In genomic region chr5:143554918-143555477, GRCh38 we compare ENCODE assay signal across 16 cellular contexts.
A peak's percentile ranks its signal among the peaks of the same experiment; 100 is the strongest.
DNase-seq lines count a peak whose midpoint lies in the region; ATAC-seq and TF ChIP-seq lines count a peak whose summit lies in the region.
"Had no signal": no experiment of that assay in that cellular context is flagged by ENCODE, and none has a peak within 500 bp of the region (broad histone marks: within the 10 kb centered on the region; RNA-seq: fewer than 3 reads in every experiment).

No MANE protein-coding gene starts in this region.

- H3F3A ChIP-seq in PC-3 (ENCODE audit: low read length, unreplicated experiment) = no peaks in the 10 kb centered on the region

- H3K9me3 ChIP-seq in PC-3 (ENCODE audit: low read length) = no peaks in the 10 kb centered on the region
- H3K9me3 ChIP-seq in trophoblast cell (ENCODE audit: insufficient read depth, low read depth, low read length) = no peaks in the 10 kb centered on the region
- no peaks in the 10 kb centered on the region for H3K9me3 ChIP-seq in naive thymus-derived CD4-positive, alpha-beta T cell (ENCODE audit: control insufficient read depth in 2 of 3, low read length in 3 of 3)
- H3K9me3 ChIP-seq: BLaER1 had no signal

- POLR2A ChIA-PET in PC-3 (lab: Charles Lee; ENCODE audit: unreplicated experiment) = interaction anchor here (0.6 kb wide), 1 partner anchor 248 kb away, joined by 3 read pairs; no protein-coding TSS in a partner anchor
- POLR2A ChIA-PET in naive thymus-derived CD4-positive, alpha-beta T cell (lab: Charles Lee) = no interaction called here

- no peaks in the 10 kb centered on the region for H3K79me2 ChIP-seq in PC-3 (ENCODE audit: low read length)
- no peaks in the 10 kb centered on the region for H3K79me2 ChIP-seq in trophoblast cell (ENCODE audit: control insufficient read depth, insufficient read depth, low read length, poor library complexity)

- peak; percentile 83 for DNase-seq in HCEC 1CT
- no peak for DNase-seq in PC-3
- no peak for DNase-seq in epithelial cell of prostate (ENCODE audit: low read depth, low spot score)
- peak; percentile 9 to 64 for DNase-seq in trophoblast cell
- no peak for DNase-seq in GM19240 (ENCODE audit: insufficient read length, low spot score)
- DNase-seq in dorsolateral prefrontal cortex = no peak
- no peak for DNase-seq in naive thymus-derived CD4-positive, alpha-beta T cell
- DNase-seq: DMS79; KG1; naive thymus-derived CD8-positive, alpha-beta T cell; NCI-H2029; stimulated activated naive CD8-positive, alpha-beta T cell treated with anti-CD3 and anti-CD28 coated beads, Interleukin-15, amount 100 ng/mL, for 72 hours; T-cell had no signal

- H4K8ac ChIP-seq in trophoblast cell (ENCODE audit: low read depth, low read length) = no peak overlapping the region

- H3K4me3 ChIP-seq in PC-3 (ENCODE audit: low read length) (no peak overlapping the region), trophoblast cell (ENCODE audit: low read depth, low read length) (no peak overlapping the region), dorsolateral prefrontal cortex (no peak overlapping the region)
- H3K4me3 ChIP-seq in naive thymus-derived CD4-positive, alpha-beta T cell (ENCODE audit: low read length) = no peak overlapping the region
- H3K4me3 ChIP-seq: BLaER1 had no signal

- H3K27me3 Mint-ChIP-seq in naive thymus-derived CD4-positive, alpha-beta T cell = peaks cover 3 to 21% (median 11%) of the 10 kb centered on the region in 5 donors
- H3K27me3 Mint-ChIP-seq: stimulated activated naive CD8-positive, alpha-beta T cell treated with anti-CD3 and anti-CD28 coated beads, Interleukin-15, amount 100 ng/mL, for 72 hours had no signal

- H3K9me2 ChIP-seq in PC-3 (replicated peaks; ENCODE audit: low read length) = no peaks in the 10 kb centered on the region

- no peaks in the 10 kb centered on the region for H3K27me3 ChIP-seq in PC-3 (ENCODE audit: low read length)
- H3K27me3 ChIP-seq in trophoblast cell (ENCODE audit: insufficient read depth, low read length) = no peaks in the 10 kb centered on the region
- H3K27me3 ChIP-seq in dorsolateral prefrontal cortex = no peaks in the 10 kb centered on the region
- H3K27me3 ChIP-seq in naive thymus-derived CD4-positive, alpha-beta T cell (ENCODE audit: control insufficient read depth in 2 of 2, insufficient read depth in 2 of 2, low read length in 2 of 2) = no peaks in the 10 kb centered on the region
- H3K27me3 ChIP-seq: BLaER1 had no signal

- no peak overlapping the region for H3K23ac ChIP-seq in trophoblast cell (ENCODE audit: low read length)

- H3K4me1 Mint-ChIP-seq in naive thymus-derived CD4-positive, alpha-beta T cell = peaks cover 0 to 10% (median 0%) of the 10 kb centered on the region in 7 donors
- H3K4me1 Mint-ChIP-seq: naive thymus-derived CD8-positive, alpha-beta T cell; T-cell had no signal

- no peaks in the 10 kb centered on the region for H3K36me3 ChIP-seq in PC-3 (ENCODE audit: low read depth, low read length)
- H3K36me3 ChIP-seq in trophoblast cell (ENCODE audit: control insufficient read depth in 1 of 2, insufficient read depth in 2 of 2, low read length in 2 of 2) = no peaks in the 10 kb centered on the region
- H3K36me3 ChIP-seq in naive thymus-derived CD4-positive, alpha-beta T cell (ENCODE audit: control insufficient read depth in 2 of 3, insufficient read depth in 3 of 3, low read length in 3 of 3) = no peaks in the 10 kb centered on the region
- H3K36me3 ChIP-seq: BLaER1 had no signal

- no peak overlapping the region for H3K4ac ChIP-seq in trophoblast cell (ENCODE audit: low read depth, low read length)

- H2AK5ac ChIP-seq in trophoblast cell (ENCODE audit: low read length) = no peak overlapping the region

- H3K4me1 ChIP-seq in PC-3 (ENCODE audit: insufficient read depth, low read length) (peaks cover 54% of the 10 kb centered on the region), trophoblast cell (ENCODE audit: control insufficient read depth in 1 of 2, insufficient read depth in 2 of 2, low read length in 2 of 2) (no peaks in the 10 kb centered on the region)
- no peaks in the 10 kb centered on the region for H3K4me1 ChIP-seq in naive thymus-derived CD4-positive, alpha-beta T cell (ENCODE audit: control insufficient read depth in 2 of 2, insufficient read depth in 2 of 2, low read length in 2 of 2)
- H3K4me1 ChIP-seq: BLaER1 had no signal

- H3K9ac ChIP-seq in PC-3 (ENCODE audit: low read length) (no peak overlapping the region; the same call in 1 of the 2 replicates), trophoblast cell (ENCODE audit: low read length) (no peak overlapping the region)
- H3K9ac ChIP-seq: BLaER1 had no signal

- H3K27ac ChIP-seq in PC-3 (ENCODE audit: low read length) (peak overlapping the region; percentile 72), epithelial cell of prostate (peak overlapping the region; percentile 80), trophoblast cell (ENCODE audit: low read depth, low read length) (no peak overlapping the region), dorsolateral prefrontal cortex (no peak overlapping the region)
- H3K27ac ChIP-seq in naive thymus-derived CD4-positive, alpha-beta T cell (ENCODE audit: low read depth, low read length) = no peak overlapping the region
- H3K27ac ChIP-seq: BLaER1 had no signal

- H3K4me3 Mint-ChIP-seq in naive thymus-derived CD4-positive, alpha-beta T cell = no peak overlapping the region
- H3K4me3 Mint-ChIP-seq: naive thymus-derived CD8-positive, alpha-beta T cell; stimulated activated naive CD8-positive, alpha-beta T cell treated with anti-CD3 and anti-CD28 coated beads, Interleukin-15, amount 100 ng/mL, for 72 hours; T-cell had no signal

- H2BK5ac ChIP-seq in trophoblast cell (ENCODE audit: low read depth, low read length, poor library complexity) = no peak overlapping the region

- no peak overlapping the region for H2BK12ac ChIP-seq in trophoblast cell (ENCODE audit: low read length)

- ATAC-seq in PC-3 = no peak
- no peak for ATAC-seq in HG03097 (IDR thresholded peaks at IDR 0.05; ENCODE audit: low FRiP score, unreplicated experiment)
- no peak for ATAC-seq in naive thymus-derived CD4-positive, alpha-beta T cell
- ATAC-seq: naive thymus-derived CD8-positive, alpha-beta T cell; sciatic nerve; stimulated activated naive CD8-positive, alpha-beta T cell treated with anti-CD3 and anti-CD28 coated beads, Interleukin-15, amount 100 ng/mL, for 72 hours; T-cell had no signal

- no peaks in the 10 kb centered on the region for H3K36me3 Mint-ChIP-seq in naive thymus-derived CD4-positive, alpha-beta T cell
- H3K36me3 Mint-ChIP-seq: naive thymus-derived CD8-positive, alpha-beta T cell; T-cell had no signal

- peaks cover 0 to 4% (median 0%) of the 10 kb centered on the region in 11 donors for H3K9me3 Mint-ChIP-seq in naive thymus-derived CD4-positive, alpha-beta T cell
- H3K9me3 Mint-ChIP-seq: stimulated activated naive CD8-positive, alpha-beta T cell treated with anti-CD3 and anti-CD28 coated beads, Interleukin-15, amount 100 ng/mL, for 72 hours; T-cell had no signal

- H3K14ac ChIP-seq in trophoblast cell (ENCODE audit: low read length) = no peak overlapping the region

- H3K27ac Mint-ChIP-seq in naive thymus-derived CD4-positive, alpha-beta T cell = no peak overlapping the region
- H3K27ac Mint-ChIP-seq: naive thymus-derived CD8-positive, alpha-beta T cell; stimulated activated naive CD8-positive, alpha-beta T cell treated with anti-CD3 and anti-CD28 coated beads, Interleukin-15, amount 100 ng/mL, for 72 hours; T-cell had no signal

- no peaks in the 10 kb centered on the region for H4K20me1 ChIP-seq in PC-3 (ENCODE audit: low read length)
- H4K20me1 ChIP-seq: BLaER1 had no signal

- CTCF ChIA-PET in PC-3 (lab: Charles Lee) = no interaction called here
- CTCF ChIA-PET in naive thymus-derived CD4-positive, alpha-beta T cell (lab: Charles Lee) = no interaction called here

- H3K18ac ChIP-seq in trophoblast cell (ENCODE audit: low read length) = no peak overlapping the region

- no peaks in the 10 kb centered on the region for H3K79me1 ChIP-seq in trophoblast cell (ENCODE audit: low read length)

- H2BK120ac ChIP-seq in trophoblast cell (ENCODE audit: insufficient read depth, low read length, poor library complexity) = no peak overlapping the region

- no peak overlapping the region for H4K12ac ChIP-seq in trophoblast cell (ENCODE audit: low read depth, low read length)

- H2AFZ ChIP-seq in PC-3 (ENCODE audit: low read length) (no peak overlapping the region), trophoblast cell (ENCODE audit: insufficient read depth, low read length, poor library complexity) (no peak overlapping the region)

- BruUV-seq in PC-3 (replicated peaks; lab: Mats Ljungman, UMichigan) = no TSS peak

- no peak overlapping the region for H4K91ac ChIP-seq in trophoblast cell (ENCODE audit: low read depth, low read length)

- intact Hi-C loops in PC-3 (cut with micrococcal nuclease) = loop anchor here (5.0 kb wide), 1 partner anchor 102 kb away; no protein-coding TSS in a partner anchor
- intact Hi-C loops in dorsolateral prefrontal cortex (cut with DNase I) = no loop called here
- intact Hi-C loops in naive thymus-derived CD4-positive, alpha-beta T cell (cut with micrococcal nuclease) = no loop called here

- no CpG with 5 or more reads among the region's 4 CpGs for WGBS in trophoblast cell (ENCODE audit: extremely low coverage, insufficient coverage, insufficient read length)

- H3K4me2 ChIP-seq in PC-3 (ENCODE audit: low read length) (no peak overlapping the region; the same call in 1 of the 2 replicates), trophoblast cell (ENCODE audit: low read length) (no peak overlapping the region)
- H3K4me2 ChIP-seq: BLaER1 had no signal

- TF ChIP-seq CTCF in PC-3 (conservative IDR thresholded peaks at IDR 0.05; ENCODE audit: low read depth, low read length) (no peak), dorsolateral prefrontal cortex (IDR thresholded peaks at IDR 0.05 in 54 of 56, conservative IDR thresholded peaks at IDR 0.05 in 2 of 56; ENCODE audit: low read depth in 1 of 56, partially characterized antibody in 56 of 56) (no peak)

Comparison
In these comparisons a context has a peak if more than half of its experiments do, and no peak if none do; other contexts are left out.
1. DNase-seq: peak in HCEC 1CT (single experiment) and trophoblast cell (2 of 2); none in PC-3 (single experiment), epithelial cell of prostate (single experiment), GM19240 (single experiment), dorsolateral prefrontal cortex (0 of 10) and naive thymus-derived CD4-positive, alpha-beta T cell (0 of 9).
2. H3K27ac ChIP-seq: peak in PC-3 (single experiment) and epithelial cell of prostate (single experiment); none in trophoblast cell (single experiment), dorsolateral prefrontal cortex (0 of 59) and naive thymus-derived CD4-positive, alpha-beta T cell (single experiment).